1 cellular context compared by ENCODE assay signal in the genomic region with DNA sequence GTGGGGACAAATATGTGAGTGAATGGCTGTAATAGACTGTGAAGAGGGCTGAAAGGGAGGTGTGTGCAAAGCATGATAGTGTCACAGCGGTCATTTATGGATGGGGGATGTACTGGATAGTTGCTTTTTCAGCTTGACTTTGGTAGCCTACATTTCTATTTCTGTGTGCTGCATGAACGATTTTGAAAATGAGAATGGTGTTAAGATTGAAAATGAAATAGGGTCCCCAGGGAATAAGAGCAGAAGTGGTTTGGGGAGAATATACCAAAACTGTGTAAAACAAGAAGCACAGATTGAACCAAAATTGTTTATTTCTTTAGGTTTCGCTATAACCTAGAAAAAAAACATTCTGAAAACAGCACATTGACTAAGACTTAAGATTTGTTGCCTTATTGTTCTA.
TF ChIP-seq lines count a peak whose summit lies in the region.

No MANE protein-coding gene starts in this region.

TF ChIP-seq in GM12878, 131 proteins besides CTCF, POLR2A, EP300 and RAD21 (continued from another document and continues in another):
- TF ChIP-seq MAX (IDR thresholded peaks at IDR 0.05; ENCODE audit: low read depth, low read length) = no peak
- TF ChIP-seq CBFB (IDR thresholded peaks at IDR 0.05; ENCODE audit: low read depth) = peak; percentile 57; the same call in 1 of the 2 replicates
- TF ChIP-seq DPF2 (IDR thresholded peaks at IDR 0.05) = peak; percentile 69
- peak; percentile 69; the same call in 1 of the 2 replicates for TF ChIP-seq CBX5 (IDR thresholded peaks at IDR 0.05; ENCODE audit: low read depth)
- TF ChIP-seq LARP7 (IDR thresholded peaks at IDR 0.05) = no peak
- TF ChIP-seq ZNF274 (IDR thresholded peaks at IDR 0.05; ENCODE audit: insufficient read depth, insufficient read length) = no peak
- TF ChIP-seq SPI1 (IDR thresholded peaks at IDR 0.05; ENCODE audit: borderline replicate concordance, insufficient read depth, low read depth, low read length) = peak; percentile 77
- TF ChIP-seq, protein P1, sequence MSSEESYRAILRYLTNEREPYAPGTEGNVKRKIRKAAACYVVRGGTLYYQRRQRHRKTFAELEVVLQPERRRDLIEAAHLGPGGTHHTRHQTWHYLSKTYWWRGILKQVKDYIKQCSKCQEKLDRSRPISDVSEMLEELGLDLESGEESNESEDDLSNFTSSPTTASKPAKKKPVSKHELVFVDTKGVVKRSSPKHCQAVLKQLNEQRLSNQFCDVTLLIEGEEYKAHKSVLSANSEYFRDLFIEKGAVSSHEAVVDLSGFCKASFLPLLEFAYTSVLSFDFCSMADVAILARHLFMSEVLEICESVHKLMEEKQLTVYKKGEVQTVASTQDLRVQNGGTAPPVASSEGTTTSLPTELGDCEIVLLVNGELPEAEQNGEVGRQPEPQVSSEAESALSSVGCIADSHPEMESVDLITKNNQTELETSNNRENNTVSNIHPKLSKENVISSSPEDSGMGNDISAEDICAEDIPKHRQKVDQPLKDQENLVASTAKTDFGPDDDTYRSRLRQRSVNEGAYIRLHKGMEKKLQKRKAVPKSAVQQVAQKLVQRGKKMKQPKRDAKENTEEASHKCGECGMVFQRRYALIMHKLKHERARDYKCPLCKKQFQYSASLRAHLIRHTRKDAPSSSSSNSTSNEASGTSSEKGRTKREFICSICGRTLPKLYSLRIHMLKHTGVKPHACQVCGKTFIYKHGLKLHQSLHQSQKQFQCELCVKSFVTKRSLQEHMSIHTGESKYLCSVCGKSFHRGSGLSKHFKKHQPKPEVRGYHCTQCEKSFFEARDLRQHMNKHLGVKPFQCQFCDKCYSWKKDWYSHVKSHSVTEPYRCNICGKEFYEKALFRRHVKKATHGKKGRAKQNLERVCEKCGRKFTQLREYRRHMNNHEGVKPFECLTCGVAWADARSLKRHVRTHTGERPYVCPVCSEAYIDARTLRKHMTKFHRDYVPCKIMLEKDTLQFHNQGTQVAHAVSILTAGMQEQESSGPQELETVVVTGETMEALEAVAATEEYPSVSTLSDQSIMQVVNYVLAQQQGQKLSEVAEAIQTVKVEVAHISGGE (CRISPR knock-in tag; IDR thresholded peaks at IDR 0.05) = no peak
- no peak for TF ChIP-seq KLF5 (IDR thresholded peaks at IDR 0.05; ENCODE audit: partially characterized antibody)
- TF ChIP-seq BMI1 (IDR thresholded peaks at IDR 0.05; ENCODE audit: borderline replicate concordance) = no peak
- peak; percentile 5 to 65; a peak in 2 of 4 replicates for TF ChIP-seq BHLHE40 (IDR thresholded peaks at IDR 0.05; ENCODE audit: borderline replicate concordance in 1 of 2, low read depth in 2 of 2, low read length in 1 of 2)
- no peak for TF ChIP-seq CUX1 (IDR thresholded peaks at IDR 0.05; ENCODE audit: insufficient replicate concordance, low read depth, low read length)
- TF ChIP-seq ETV6 (conservative IDR thresholded peaks at IDR 0.05 in 1 of 2, IDR thresholded peaks at IDR 0.05 in 1 of 2; ENCODE audit: borderline replicate concordance in 1 of 2, low read depth in 1 of 2) = 0 out of 4 replicates have a peak, but pooled peaks of 1 of the 2 experiments have one; percentile 51
- no peak for TF ChIP-seq SUZ12 (IDR thresholded peaks at IDR 0.05; ENCODE audit: unreplicated experiment)
- TF ChIP-seq STAT1 (conservative IDR thresholded peaks at IDR 0.05) = no peak
- no peak for TF ChIP-seq FOS (IDR thresholded peaks at IDR 0.05; ENCODE audit: borderline replicate concordance, extremely low read depth, insufficient read length)
- TF ChIP-seq MTA2 (IDR thresholded peaks at IDR 0.05; ENCODE audit: low read depth) = peak; percentile 83
- no peak; the same call in 1 of the 2 replicates for TF ChIP-seq NR2F1 (conservative IDR thresholded peaks at IDR 0.05)
- TF ChIP-seq, protein P2, sequence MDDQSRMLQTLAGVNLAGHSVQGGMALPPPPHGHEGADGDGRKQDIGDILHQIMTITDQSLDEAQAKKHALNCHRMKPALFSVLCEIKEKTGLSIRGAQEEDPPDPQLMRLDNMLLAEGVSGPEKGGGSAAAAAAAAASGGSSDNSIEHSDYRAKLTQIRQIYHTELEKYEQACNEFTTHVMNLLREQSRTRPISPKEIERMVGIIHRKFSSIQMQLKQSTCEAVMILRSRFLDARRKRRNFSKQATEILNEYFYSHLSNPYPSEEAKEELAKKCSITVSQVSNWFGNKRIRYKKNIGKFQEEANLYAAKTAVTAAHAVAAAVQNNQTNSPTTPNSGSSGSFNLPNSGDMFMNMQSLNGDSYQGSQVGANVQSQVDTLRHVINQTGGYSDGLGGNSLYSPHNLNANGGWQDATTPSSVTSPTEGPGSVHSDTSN (IDR thresholded peaks at IDR 0.05; ENCODE audit: insufficient replicate concordance, low read depth, low read length) = no peak
- TF ChIP-seq ZZZ3 (IDR thresholded peaks at IDR 0.05; ENCODE audit: control insufficient read depth, insufficient read length, low read depth) = no peak
- no peak for TF ChIP-seq PAX8 (IDR thresholded peaks at IDR 0.05)
- TF ChIP-seq ZSCAN29 (IDR thresholded peaks at IDR 0.05) = no peak
- TF ChIP-seq CHD1 (IDR thresholded peaks at IDR 0.05; ENCODE audit: low read depth, low read length) = no peak
- 0 out of 2 replicates have a peak, but pooled peaks have one; percentile 40 for TF ChIP-seq TCF7 (IDR thresholded peaks at IDR 0.05; ENCODE audit: borderline replicate concordance)
- TF ChIP-seq SREBF2 (IDR thresholded peaks at IDR 0.05; ENCODE audit: low read length) = no peak
- 0 out of 2 replicates have a peak, but pooled peaks have one; percentile 28 for TF ChIP-seq YY1 (IDR thresholded peaks at IDR 0.05; ENCODE audit: low read depth, low read length)
- TF ChIP-seq HSF1 (IDR thresholded peaks at IDR 0.05; ENCODE audit: low read depth, low read length) = no peak
- TF ChIP-seq RCOR1 (conservative IDR thresholded peaks at IDR 0.05; ENCODE audit: low read depth, low read length) = 0 out of 2 replicates have a peak, but pooled peaks have one; percentile 77
- TF ChIP-seq RFX5 (IDR thresholded peaks at IDR 0.05; ENCODE audit: low read depth, low read length) = no peak
- no peak for TF ChIP-seq HDAC2 (IDR thresholded peaks at IDR 0.05)
- no peak; the same call in 1 of the 2 replicates for TF ChIP-seq SMC3 (IDR thresholded peaks at IDR 0.05; ENCODE audit: borderline replicate concordance, low read length)
- TF ChIP-seq NR2C2 (IDR thresholded peaks at IDR 0.05; ENCODE audit: borderline replicate concordance, control insufficient read depth, insufficient read length, low read depth) = no peak
- TF ChIP-seq SUPT20H (IDR thresholded peaks at IDR 0.05; ENCODE audit: borderline replicate concordance, control insufficient read depth, low read depth, low read length) = no peak
- TF ChIP-seq, protein P3, sequence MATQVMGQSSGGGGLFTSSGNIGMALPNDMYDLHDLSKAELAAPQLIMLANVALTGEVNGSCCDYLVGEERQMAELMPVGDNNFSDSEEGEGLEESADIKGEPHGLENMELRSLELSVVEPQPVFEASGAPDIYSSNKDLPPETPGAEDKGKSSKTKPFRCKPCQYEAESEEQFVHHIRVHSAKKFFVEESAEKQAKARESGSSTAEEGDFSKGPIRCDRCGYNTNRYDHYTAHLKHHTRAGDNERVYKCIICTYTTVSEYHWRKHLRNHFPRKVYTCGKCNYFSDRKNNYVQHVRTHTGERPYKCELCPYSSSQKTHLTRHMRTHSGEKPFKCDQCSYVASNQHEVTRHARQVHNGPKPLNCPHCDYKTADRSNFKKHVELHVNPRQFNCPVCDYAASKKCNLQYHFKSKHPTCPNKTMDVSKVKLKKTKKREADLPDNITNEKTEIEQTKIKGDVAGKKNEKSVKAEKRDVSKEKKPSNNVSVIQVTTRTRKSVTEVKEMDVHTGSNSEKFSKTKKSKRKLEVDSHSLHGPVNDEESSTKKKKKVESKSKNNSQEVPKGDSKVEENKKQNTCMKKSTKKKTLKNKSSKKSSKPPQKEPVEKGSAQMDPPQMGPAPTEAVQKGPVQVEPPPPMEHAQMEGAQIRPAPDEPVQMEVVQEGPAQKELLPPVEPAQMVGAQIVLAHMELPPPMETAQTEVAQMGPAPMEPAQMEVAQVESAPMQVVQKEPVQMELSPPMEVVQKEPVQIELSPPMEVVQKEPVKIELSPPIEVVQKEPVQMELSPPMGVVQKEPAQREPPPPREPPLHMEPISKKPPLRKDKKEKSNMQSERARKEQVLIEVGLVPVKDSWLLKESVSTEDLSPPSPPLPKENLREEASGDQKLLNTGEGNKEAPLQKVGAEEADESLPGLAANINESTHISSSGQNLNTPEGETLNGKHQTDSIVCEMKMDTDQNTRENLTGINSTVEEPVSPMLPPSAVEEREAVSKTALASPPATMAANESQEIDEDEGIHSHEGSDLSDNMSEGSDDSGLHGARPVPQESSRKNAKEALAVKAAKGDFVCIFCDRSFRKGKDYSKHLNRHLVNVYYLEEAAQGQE (IDR thresholded peaks at IDR 0.05; ENCODE audit: low read depth, low read length) = no peak
- TF ChIP-seq POLR2AphosphoS5 (IDR thresholded peaks at IDR 0.05; ENCODE audit: low read length) = no peak
- TF ChIP-seq ATF7 (IDR thresholded peaks at IDR 0.05; ENCODE audit: low read depth) = peak; percentile 58; the same call in 1 of the 2 replicates
- TF ChIP-seq, protein P4, sequence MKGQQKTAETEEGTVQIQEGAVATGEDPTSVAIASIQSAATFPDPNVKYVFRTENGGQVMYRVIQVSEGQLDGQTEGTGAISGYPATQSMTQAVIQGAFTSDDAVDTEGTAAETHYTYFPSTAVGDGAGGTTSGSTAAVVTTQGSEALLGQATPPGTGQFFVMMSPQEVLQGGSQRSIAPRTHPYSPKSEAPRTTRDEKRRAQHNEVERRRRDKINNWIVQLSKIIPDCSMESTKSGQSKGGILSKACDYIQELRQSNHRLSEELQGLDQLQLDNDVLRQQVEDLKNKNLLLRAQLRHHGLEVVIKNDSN (IDR thresholded peaks at IDR 0.05; ENCODE audit: borderline replicate concordance, extremely low read length, insufficient read depth, low read depth, low read length) = no peak
- no peak for TF ChIP-seq MXI1 (IDR thresholded peaks at IDR 0.05; ENCODE audit: low read depth, low read length)
- TF ChIP-seq TAF1 (IDR thresholded peaks at IDR 0.05; ENCODE audit: borderline replicate concordance, low read depth, low read length) = no peak
- TF ChIP-seq, protein P5, sequence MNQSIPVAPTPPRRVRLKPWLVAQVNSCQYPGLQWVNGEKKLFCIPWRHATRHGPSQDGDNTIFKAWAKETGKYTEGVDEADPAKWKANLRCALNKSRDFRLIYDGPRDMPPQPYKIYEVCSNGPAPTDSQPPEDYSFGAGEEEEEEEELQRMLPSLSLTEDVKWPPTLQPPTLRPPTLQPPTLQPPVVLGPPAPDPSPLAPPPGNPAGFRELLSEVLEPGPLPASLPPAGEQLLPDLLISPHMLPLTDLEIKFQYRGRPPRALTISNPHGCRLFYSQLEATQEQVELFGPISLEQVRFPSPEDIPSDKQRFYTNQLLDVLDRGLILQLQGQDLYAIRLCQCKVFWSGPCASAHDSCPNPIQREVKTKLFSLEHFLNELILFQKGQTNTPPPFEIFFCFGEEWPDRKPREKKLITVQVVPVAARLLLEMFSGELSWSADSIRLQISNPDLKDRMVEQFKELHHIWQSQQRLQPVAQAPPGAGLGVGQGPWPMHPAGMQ (IDR thresholded peaks at IDR 0.05; ENCODE audit: borderline replicate concordance) = no peak
